15 cellular contexts compared by ENCODE assay signal in genomic region chrX:154885549-154885948, GRCh38. TPM values are rescaled to one million over a fixed set of nuclear protein-coding genes. Genes with fewer than 3 reads are reported as not detected.
DNase-seq lines count a peak whose midpoint lies in the region; ATAC-seq lines count a peak whose summit lies in the region.
"Not testable (repeated sequence)": the region's sequence is repeated elsewhere in the genome, so short reads cannot be mapped to it uniquely, and the experiment has no call there.
"Had no signal": no experiment of that assay in that cellular context is flagged by ENCODE, and none has a peak within 500 bp of the region (broad histone marks: within the 10 kb centered on the region; RNA-seq: fewer than 3 reads in every experiment).

No MANE protein-coding gene starts in this region.

- ATAC-seq in HG03175 (IDR thresholded peaks at IDR 0.05; ENCODE audit: unreplicated experiment) = peak; percentile 3
- ATAC-seq in Right ventricle myocardium superior (ENCODE audit: poor library complexity) = peak; percentile 26
- peak; percentile 34 to 40 for ATAC-seq in natural killer cell treated with Interleukin-12 subunit alpha and Interleukin-12 subunit beta and Interleukin-15 and Interleukin-18, amount 100 ng/mL, for 72 hours
- ATAC-seq in stimulated activated memory B cell treated with anti-CD40 and anti-IgM and Interleukin-4, amounts not matched to agents 10 μg/mL and 1 μg/mL and 100 μg/mL, for 72 hours = peak; percentile 14

- H3K27ac Mint-ChIP-seq in natural killer cell treated with Interleukin-12 subunit alpha and Interleukin-12 subunit beta and Interleukin-15 and Interleukin-18, amount 100 ng/mL, for 72 hours; stimulated activated memory B cell treated with anti-CD40 and anti-IgM and Interleukin-4, amounts not matched to agents 10 μg/mL and 1 μg/mL and 100 μg/mL, for 72 hours: not testable (repeated sequence)

- H3K4me1 Mint-ChIP-seq in natural killer cell treated with Interleukin-12 subunit alpha and Interleukin-12 subunit beta and Interleukin-15 and Interleukin-18, amount 100 ng/mL, for 72 hours (ENCODE audit: low read depth in 2 of 2); stimulated activated memory B cell treated with anti-CD40 and anti-IgM and Interleukin-4, amounts not matched to agents 10 μg/mL and 1 μg/mL and 100 μg/mL, for 72 hours: not testable (repeated sequence)

- not testable (repeated sequence) for H3K36me3 Mint-ChIP-seq in natural killer cell treated with Interleukin-12 subunit alpha and Interleukin-12 subunit beta and Interleukin-15 and Interleukin-18, amount 100 ng/mL, for 72 hours; stimulated activated memory B cell treated with anti-CD40 and anti-IgM and Interleukin-4, amounts not matched to agents 10 μg/mL and 1 μg/mL and 100 μg/mL, for 72 hours

- not testable (repeated sequence) for H3K4me3 Mint-ChIP-seq in natural killer cell treated with Interleukin-12 subunit alpha and Interleukin-12 subunit beta and Interleukin-15 and Interleukin-18, amount 100 ng/mL, for 72 hours; stimulated activated memory B cell treated with anti-CD40 and anti-IgM and Interleukin-4, amounts not matched to agents 10 μg/mL and 1 μg/mL and 100 μg/mL, for 72 hours

- peak; percentile 6 to 20 for DNase-seq in activated CD4-positive, alpha-beta T cell treated with anti-CD3 and anti-CD28 coated beads, Interleukin-2, amount 50 U/mL, for 48 hours
- peak; percentile 19 for DNase-seq in activated naive CD4-positive, alpha-beta T cell treated with Interleukin-2 at 50 U/mL for 16 hours
- not testable (repeated sequence) for DNase-seq in Right ventricle myocardium superior; natural killer cell treated with Interleukin-12 subunit alpha and Interleukin-12 subunit beta and Interleukin-15 and Interleukin-18, amount 100 ng/mL, for 72 hours (ENCODE audit: low spot score)
- peak; percentile 3 for DNase-seq in stimulated activated CD4-positive, alpha-beta T cell treated with anti-CD3 and anti-CD28 coated beads, Interleukin-15, amount 100 ng/mL, for 24 hours

- H3K27me3 Mint-ChIP-seq in natural killer cell treated with Interleukin-12 subunit alpha and Interleukin-12 subunit beta and Interleukin-15 and Interleukin-18, amount 100 ng/mL, for 72 hours; stimulated activated memory B cell treated with anti-CD40 and anti-IgM and Interleukin-4, amounts not matched to agents 10 μg/mL and 1 μg/mL and 100 μg/mL, for 72 hours: not testable (repeated sequence)

- not testable (repeated sequence) for H3K9me3 Mint-ChIP-seq in natural killer cell treated with Interleukin-12 subunit alpha and Interleukin-12 subunit beta and Interleukin-15 and Interleukin-18, amount 100 ng/mL, for 72 hours; stimulated activated memory B cell treated with anti-CD40 and anti-IgM and Interleukin-4, amounts not matched to agents 10 μg/mL and 1 μg/mL and 100 μg/mL, for 72 hours

- intact Hi-C loops in Right ventricle myocardium superior (cut with DNase I) = not testable (repeated sequence)

RNA-seq across cellular contexts. Expression of gene F8A1, which starts 0.6 kb away (rescaled TPM):
- total RNA-seq in Right ventricle myocardium superior = 29.6 TPM
- total RNA-seq in natural killer cell treated with Interleukin-12 subunit alpha and Interleukin-12 subunit beta and Interleukin-15 and Interleukin-18, amount 100 ng/mL, for 72 hours = 10 to 100 TPM; 12.4 to 32.5 TPM

RNA-seq across cellular contexts. Expression of gene SMIM9, which starts 51.1 kb away (rescaled TPM):
- total RNA-seq in Right ventricle myocardium superior = not detected
- not detected for total RNA-seq in natural killer cell treated with Interleukin-12 subunit alpha and Interleukin-12 subunit beta and Interleukin-15 and Interleukin-18, amount 100 ng/mL, for 72 hours
- total RNA-seq: B cell; Caco-2; CD8-positive, alpha-beta T cell; H1; PC-3; Right ventricle myocardium inferior; RPMI7951; SJSA1 had no signal
